In the genomic region with DNA sequence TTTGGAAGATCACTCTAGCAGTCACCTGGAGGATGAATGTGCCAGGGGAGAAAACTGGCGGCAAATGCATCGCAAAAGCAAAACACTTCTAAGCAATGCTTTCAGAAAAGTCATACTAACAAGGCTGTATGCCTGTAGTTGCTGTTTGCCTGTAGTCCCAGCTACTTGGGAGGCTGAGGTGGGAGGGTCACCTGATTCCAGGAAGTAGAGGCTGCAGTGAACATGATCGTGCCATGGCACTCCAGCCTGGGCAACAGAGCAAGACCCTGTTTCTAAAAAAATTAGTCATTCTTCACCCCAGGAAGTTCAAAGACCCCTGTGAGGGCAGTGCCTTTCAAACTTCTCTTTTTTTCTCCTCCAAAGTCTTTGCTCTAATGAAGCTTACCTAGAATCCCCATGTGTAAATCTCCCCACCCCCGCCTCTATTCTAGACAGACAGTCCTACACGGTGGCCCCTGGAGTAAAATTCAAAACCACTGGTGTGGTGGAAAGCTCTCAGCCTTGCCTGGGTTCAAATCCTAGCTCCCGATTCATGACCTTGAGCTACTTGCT, we compare ENCODE assay signal across 21 cellular contexts. TPM values are rescaled to one million over a fixed set of nuclear protein-coding genes. Genes with fewer than 3 reads are reported as not detected.
DNase-seq lines count a peak whose midpoint lies in the region; ATAC-seq, FAIRE-seq and TF ChIP-seq lines count a peak whose summit lies in the region.
"Had no signal": no experiment of that assay in that cellular context is flagged by ENCODE, and none has a peak within 500 bp of the region (broad histone marks: within the 10 kb centered on the region; RNA-seq: fewer than 3 reads in every experiment).

No MANE protein-coding gene starts in this region.

- no peak for TF ChIP-seq EP300 in GM12878 (IDR thresholded peaks at IDR 0.05; ENCODE audit: borderline replicate concordance in 1 of 2, control insufficient read depth in 1 of 2, low read depth in 2 of 2, low read length in 2 of 2)

- H3K4me1 ChIP-seq in DOHH2 (ENCODE audit: control insufficient read depth, low read length) (peaks cover 40% of the 10 kb centered on the region), GM12878 (ENCODE audit: control insufficient read depth, insufficient read depth, low read length) (peaks cover 13% of the 10 kb centered on the region), skeletal muscle satellite cell (ENCODE audit: control insufficient read depth, insufficient read depth, low read length) (peaks cover 12% of the 10 kb centered on the region), body of pancreas (peaks cover 3% of the 10 kb centered on the region)

- H4K20me1 ChIP-seq in DOHH2 (ENCODE audit: control insufficient read depth, insufficient read depth, low read depth, low read length), result no peaks in the 10 kb centered on the region
- H4K20me1 ChIP-seq in GM12878 (ENCODE audit: control insufficient read depth, insufficient read depth), result no peaks in the 10 kb centered on the region

- 18% methylated on average over 6 of the region's 6 CpGs for WGBS in GM12878 (ENCODE audit: insufficient coverage, insufficient replicate concordance, low lambda C conversion rate, missing lambda C conversion rate)
- 90 to 96% methylated on average over 4 to 6 of the region's 6 CpGs for WGBS in body of pancreas, 2 donors

- H3K27me3 ChIP-seq in DOHH2 (ENCODE audit: control insufficient read depth, low read length), result no peaks in the 10 kb centered on the region
- H3K27me3 ChIP-seq in GM12878 (replicated peaks in 1 of 2; ENCODE audit: control insufficient read depth in 2 of 2, insufficient read depth in 2 of 2, low read length in 1 of 2), result no peaks in the 10 kb centered on the region
- H3K27me3 ChIP-seq in skeletal muscle satellite cell (ENCODE audit: control insufficient read depth, insufficient read depth, low read length), result no peaks in the 10 kb centered on the region
- no peaks in the 10 kb centered on the region for H3K27me3 ChIP-seq in body of pancreas
- H3K27me3 ChIP-seq: MG63, suprapubic skin had no signal

- no peak for DNase-seq in GM12878 (ENCODE audit: low read depth, low spot score)
- DNase-seq in stimulated activated effector memory CD8-positive, alpha-beta T cell treated with anti-CD3 and anti-CD28 coated beads, Interleukin-12 subunit alpha, Interleukin-12 subunit beta, amount 100 ng/mL, for 72 hours (ENCODE audit: low spot score in 2 of 2), result no peak
- no peak for DNase-seq in body of pancreas
- DNase-seq: activated CD4-positive, alpha-beta memory T cell treated with anti-CD3 and anti-CD28 coated beads, Interleukin-2, amount 10 ng/mL, durations not matched to agents 7 days and 5 days; activated gamma-delta T cell; activated T-cell treated with anti-CD3 and anti-CD28 coated beads for 4 hours; CD8-positive, alpha-beta T cell; DMS53; left colon; NCI-H146; NCI-H524 treated with DMSO at 0.1 percent for 48 hours had no signal

- no peaks in the 10 kb centered on the region for H3K9me2 ChIP-seq in DOHH2 (replicated peaks; ENCODE audit: control insufficient read depth, low read length)

- H2AFZ ChIP-seq in GM12878 (ENCODE audit: control insufficient read depth, low read depth, low read length), result no peak overlapping the region

- POLR2A ChIA-PET in GM12878 (lab: Charles Lee), result interaction anchor here (0.6 to 2.5 kb wide), 9 partner anchors 9 to 265 kb away, joined by 3 to 21 read pairs (median 4); partner anchors contain the start of gene RPL39

- ATAC-seq in GM12878 (peak; percentile 28), GM19455 (IDR thresholded peaks at IDR 0.05; ENCODE audit: unreplicated experiment) (no peak), body of pancreas (no peak)
- no peak for ATAC-seq in stimulated activated effector memory CD8-positive, alpha-beta T cell treated with anti-CD3 and anti-CD28 coated beads, Interleukin-12 subunit alpha, Interleukin-12 subunit beta, amount 100 ng/mL, for 72 hours
- ATAC-seq: activated CD4-positive, CD25-positive, alpha-beta regulatory T cell treated with anti-CD3 and anti-CD28 coated beads, Interleukin-2, amount 50 U/mL, for 24 hours; CD8-positive, alpha-beta T cell; left colon; sciatic nerve had no signal

- TF ChIP-seq RAD21 in GM12878 (IDR thresholded peaks at IDR 0.05; ENCODE audit: insufficient read depth, low read depth, low read length), result no peak

- H3K36me3 Mint-ChIP-seq in stimulated activated effector memory CD8-positive, alpha-beta T cell treated with anti-CD3 and anti-CD28 coated beads, Interleukin-12 subunit alpha, Interleukin-12 subunit beta, amount 100 ng/mL, for 72 hours, result no peaks in the 10 kb centered on the region
- H3K36me3 Mint-ChIP-seq: CD8-positive, alpha-beta T cell had no signal

- H3K4me3 ChIP-seq in DOHH2 (ENCODE audit: low read length), result 0 out of 2 replicates have a peak overlapping the region, but pooled peaks have one; percentile 15
- no peak overlapping the region for H3K4me3 ChIP-seq in GM12878
- no peak overlapping the region for H3K4me3 ChIP-seq in skeletal muscle satellite cell (ENCODE audit: low read length)
- no peak overlapping the region for H3K4me3 ChIP-seq in body of pancreas
- H3K4me3 ChIP-seq: MG63, suprapubic skin had no signal

- no peaks in the 10 kb centered on the region for H3K36me3 ChIP-seq in DOHH2 (ENCODE audit: control insufficient read depth, low read length)
- no peaks in the 10 kb centered on the region for H3K36me3 ChIP-seq in KOPT-K1 (ENCODE audit: insufficient read depth, low read length)
- H3K36me3 ChIP-seq in GM12878 (ENCODE audit: control insufficient read depth in 2 of 2, insufficient read depth in 2 of 2, low read length in 1 of 2), result no peaks in the 10 kb centered on the region
- H3K36me3 ChIP-seq in skeletal muscle satellite cell (ENCODE audit: insufficient read depth, low read length), result no peaks in the 10 kb centered on the region
- no peaks in the 10 kb centered on the region for H3K36me3 ChIP-seq in body of pancreas (replicated peaks in 1 of 2; ENCODE audit: insufficient read depth in 1 of 2, low read depth in 2 of 2)
- H3K36me3 ChIP-seq: MG63, suprapubic skin had no signal

- CTCF ChIA-PET in GM12878 (lab: Yijun Ruan, JAX), result interaction anchor here (0.8 to 4.0 kb wide), 15 partner anchors 8 to 247 kb away, joined by 3 to 22 read pairs (median 5); no protein-coding TSS in a partner anchor

- H3K27ac Mint-ChIP-seq in stimulated activated effector memory CD8-positive, alpha-beta T cell treated with anti-CD3 and anti-CD28 coated beads, Interleukin-12 subunit alpha, Interleukin-12 subunit beta, amount 100 ng/mL, for 72 hours, result no peak overlapping the region
- H3K27ac Mint-ChIP-seq: activated CD4-positive, alpha-beta memory T cell treated with anti-CD3 and anti-CD28 coated beads, Interleukin-2, amount 10 ng/mL, durations not matched to agents 7 days and 5 days; CD8-positive, alpha-beta T cell; nephron had no signal

- no peak for TF ChIP-seq CTCF in DOHH2 (IDR thresholded peaks at IDR 0.05; ENCODE audit: low read depth, low read length, poor library complexity, severe bottlenecking)
- TF ChIP-seq CTCF in GM12878 (IDR thresholded peaks at IDR 0.05 in 2 of 3, conservative IDR thresholded peaks at IDR 0.05 in 1 of 3; ENCODE audit: control insufficient read depth in 2 of 3, extremely low read depth in 1 of 3, insufficient read depth in 1 of 3, low read depth in 3 of 3, low read length in 3 of 3), result no peak
- TF ChIP-seq CTCF in body of pancreas (IDR thresholded peaks at IDR 0.05), result no peak

- no TSS peak for BruUV-seq in GM12878 (replicated peaks; lab: Mats Ljungman, UMichigan)

- H3K4me3 Mint-ChIP-seq in stimulated activated effector memory CD8-positive, alpha-beta T cell treated with anti-CD3 and anti-CD28 coated beads, Interleukin-12 subunit alpha, Interleukin-12 subunit beta, amount 100 ng/mL, for 72 hours, result no peak overlapping the region
- H3K4me3 Mint-ChIP-seq: activated CD4-positive, alpha-beta memory T cell treated with anti-CD3 and anti-CD28 coated beads, Interleukin-2, amount 10 ng/mL, durations not matched to agents 7 days and 5 days; CD8-positive, alpha-beta T cell; nephron had no signal

- H3K9me3 Mint-ChIP-seq in stimulated activated effector memory CD8-positive, alpha-beta T cell treated with anti-CD3 and anti-CD28 coated beads, Interleukin-12 subunit alpha, Interleukin-12 subunit beta, amount 100 ng/mL, for 72 hours, result no peaks in the 10 kb centered on the region
- H3K9me3 Mint-ChIP-seq: activated CD4-positive, alpha-beta memory T cell treated with anti-CD3 and anti-CD28 coated beads, Interleukin-2, amount 10 ng/mL, durations not matched to agents 7 days and 5 days; CD8-positive, alpha-beta T cell had no signal

- H3K79me2 ChIP-seq in DOHH2 (ENCODE audit: control insufficient read depth, low read length) (no peaks in the 10 kb centered on the region), GM12878 (ENCODE audit: control insufficient read depth, insufficient read depth, low read length) (no peaks in the 10 kb centered on the region; the same call in 1 of the 2 replicates)

- SMC1A ChIA-PET in GM12878 (lab: Charles Lee; ENCODE audit: uncharacterized antibody, unreplicated experiment), result interaction anchor here (0.6 to 2.3 kb wide), 13 partner anchors 9 to 185 kb away, joined by 3 to 27 read pairs (median 4); partner anchors contain the start of gene NKRF

- H3K27ac ChIP-seq in DOHH2 (ENCODE audit: low read depth, low read length) (no peak overlapping the region), KOPT-K1 (ENCODE audit: low read depth, low read length, poor library complexity, severe bottlenecking) (peak overlapping the region; percentile 53), GM12878 (ENCODE audit: control insufficient read depth, insufficient read depth) (no peak overlapping the region), body of pancreas (no peak overlapping the region)
- H3K27ac ChIP-seq: suprapubic skin had no signal

- RAD21 ChIA-PET in GM12878 (lab: Charles Lee; ENCODE audit: unreplicated experiment), result interaction anchor here (0.7 to 12.8 kb wide), 9 partner anchors 10 to 161 kb away, joined by 3 to 128 read pairs (median 7); partner anchors contain the start of gene RPL39

- peak overlapping the region; percentile 46 for H3K4me2 ChIP-seq in DOHH2 (ENCODE audit: low read length)
- H3K4me2 ChIP-seq in GM12878 (ENCODE audit: control insufficient read depth, insufficient read depth), result no peak overlapping the region
- peak overlapping the region; percentile 51 for H3K4me2 ChIP-seq in skeletal muscle satellite cell (ENCODE audit: low read length)

- H3K4me1 Mint-ChIP-seq in stimulated activated effector memory CD8-positive, alpha-beta T cell treated with anti-CD3 and anti-CD28 coated beads, Interleukin-12 subunit alpha, Interleukin-12 subunit beta, amount 100 ng/mL, for 72 hours, result no peaks in the 10 kb centered on the region
- H3K4me1 Mint-ChIP-seq: nephron had no signal

- TF ChIP-seq POLR2A in GM12878 (IDR thresholded peaks at IDR 0.05; ENCODE audit: low read depth, low read length), result no peak
- no peak for TF ChIP-seq POLR2A in body of pancreas (IDR thresholded peaks at IDR 0.05)

- 0 out of 2 replicates have a peak, but pooled peaks cover 3% of the 10 kb centered on the region for H3F3A ChIP-seq in DOHH2 (ENCODE audit: control insufficient read depth, insufficient read depth)

- in situ Hi-C loops in GM12878 (cut with MboI), result no loop called here

- FAIRE-seq in GM12878 (lab: Jason Lieb, UNC), result no peak
- FAIRE-seq: endometrium had no signal

- H3K9ac ChIP-seq in GM12878 (ENCODE audit: control insufficient read depth, insufficient read depth, low read length) (no peak overlapping the region), skeletal muscle satellite cell (ENCODE audit: low read depth, low read length) (no peak overlapping the region)

- intact Hi-C loops in GM12878 (cut with micrococcal nuclease; ENCODE audit: unreplicated experiment), result no loop called here
- intact Hi-C loops in body of pancreas (cut with DNase I), result no loop called here

- H3K9me3 ChIP-seq in DOHH2 (ENCODE audit: control insufficient read depth, insufficient read depth, low read length) (no peaks in the 10 kb centered on the region), KOPT-K1 (ENCODE audit: insufficient read depth, low read length, poor library complexity, severe bottlenecking) (no peaks in the 10 kb centered on the region), GM12878 (replicated peaks; ENCODE audit: control insufficient read depth, insufficient read depth, low read length) (no peaks in the 10 kb centered on the region; the same call in 2 of the 3 replicates), skeletal muscle satellite cell (replicated peaks; ENCODE audit: low read length) (no peaks in the 10 kb centered on the region), body of pancreas (no peaks in the 10 kb centered on the region)
- H3K9me3 ChIP-seq: MG63, suprapubic skin had no signal

RNA-seq across cellular contexts. Expression of gene SOWAHD, which starts 5.5 kb away (rescaled TPM):
- 3.8 and 5.0 TPM in 2 replicates for total RNA-seq in GM12878 (2013; cell fraction: nucleolus; rRNA removed)
- total RNA-seq in GM12878 (2014; rRNA removed) (5.4 and 5.6 TPM in 2 replicates), GM12878 (2014; rRNA removed; fragmentation: Illumina TruSeq; extraction: Trizol) (1.5 and 1.6 TPM in 2 replicates), GM12878 (2021) (7.4 and 7.8 TPM in 2 replicates), body of pancreas (1 to 10 TPM in 1 of 2 donors, not detected in 1; 2.6 TPM)
- not detected for polyA plus RNA-seq in GM12878 (2011; ENCODE audit: low read depth)
- polyA plus RNA-seq in GM12878 (2011; rRNA removed) (1.3 and 2.2 TPM in 2 replicates), GM12878 (2014; fragmentation: Illumina TruSeq; extraction: Trizol) (0.41 and 1.4 TPM in 2 replicates), GM12878 (2014; fragmentation: Nextera tagmentation; extraction: Ambion mirVana) (under 1 TPM; 0.27 to 0.69 TPM), GM12878 (2014; rRNA removed) (5.7 and 6.1 TPM in 2 replicates), GM12878 (2016; fragmentation: Nextera tagmentation; extraction: Ambion mirVana) (1 to 10 TPM; 2.9 to 3.7 TPM)
- polyA plus RNA-seq in GM12878 (2011; cell fraction: cytosol; rRNA removed), result 2.3 and 3.7 TPM in 2 replicates
- polyA plus RNA-seq in GM12878 (2011; cell fraction: nucleus; rRNA removed), result 2.3 TPM in 2 replicates
- polyA plus RNA-seq in GM12878 (2012), result 1.0 and 2.8 TPM in 2 replicates
- polyA minus RNA-seq in GM12878 (2011; rRNA and poly(A)+ RNA removed), result 0.37 and 1.6 TPM in 2 replicates
- 0.94 and 1.1 TPM in 2 replicates for polyA minus RNA-seq in GM12878 (2011; cell fraction: cytosol; rRNA and poly(A)+ RNA removed)
- 0.67 and 1.1 TPM in 2 replicates for polyA minus RNA-seq in GM12878 (2011; cell fraction: nucleus; rRNA and poly(A)+ RNA removed)
- 0.22 TPM in 1 of 2 replicates, not detected in the other for total RNA-seq in skeletal muscle satellite cell (2012; rRNA removed)

RNA-seq across cellular contexts. Expression of gene RPL39, which starts 27.5 kb away (rescaled TPM):
- total RNA-seq in GM12878 (2013; cell fraction: nucleolus; rRNA removed), result 298 and 461 TPM in 2 replicates
- total RNA-seq in GM12878 (2014; rRNA removed), result 1,792 and 2,082 TPM in 2 replicates
- total RNA-seq in GM12878 (2014; rRNA removed; fragmentation: Illumina TruSeq; extraction: Trizol), result 3,753 and 4,112 TPM in 2 replicates
- total RNA-seq in GM12878 (2021), result 2,274 and 2,439 TPM in 2 replicates
- polyA plus RNA-seq in GM12878 (2011; ENCODE audit: low read depth), result 4,793 TPM
- polyA plus RNA-seq in GM12878 (2011; rRNA removed), result 4,235 and 5,931 TPM in 2 replicates
- 2,324 and 2,798 TPM in 2 replicates for polyA plus RNA-seq in GM12878 (2011; cell fraction: cytosol; rRNA removed)
- 799 and 1,687 TPM in 2 replicates for polyA plus RNA-seq in GM12878 (2011; cell fraction: nucleus; rRNA removed)
- 9,814 and 10,250 TPM in 2 replicates for polyA plus RNA-seq in GM12878 (2012)
- polyA plus RNA-seq in GM12878 (2014; fragmentation: Illumina TruSeq; extraction: Trizol), result 6,541 and 7,422 TPM in 2 replicates
- polyA plus RNA-seq in GM12878 (2014; fragmentation: Nextera tagmentation; extraction: Ambion mirVana), result 1,000 to 10,000 TPM; 4,146 to 5,350 TPM
- 2,881 and 3,581 TPM in 2 replicates for polyA plus RNA-seq in GM12878 (2014; rRNA removed)
- polyA plus RNA-seq in GM12878 (2016; fragmentation: Nextera tagmentation; extraction: Ambion mirVana), result 1,000 to 10,000 TPM; 1,812 to 1,889 TPM
- polyA minus RNA-seq in GM12878 (2011; rRNA and poly(A)+ RNA removed), result 1,155 and 1,469 TPM in 2 replicates
- polyA minus RNA-seq in GM12878 (2011; cell fraction: cytosol; rRNA and poly(A)+ RNA removed), result 295 and 328 TPM in 2 replicates
- 71.3 and 90.8 TPM in 2 replicates for polyA minus RNA-seq in GM12878 (2011; cell fraction: nucleus; rRNA and poly(A)+ RNA removed)
- 1,100 and 2,151 TPM in 2 replicates for total RNA-seq in skeletal muscle satellite cell (2012; rRNA removed)
- 100 to 1,000 TPM; 497 to 592 TPM for total RNA-seq in body of pancreas
